Comparison of ENCODE assay signal across 16 cellular contexts in the genomic region with DNA sequence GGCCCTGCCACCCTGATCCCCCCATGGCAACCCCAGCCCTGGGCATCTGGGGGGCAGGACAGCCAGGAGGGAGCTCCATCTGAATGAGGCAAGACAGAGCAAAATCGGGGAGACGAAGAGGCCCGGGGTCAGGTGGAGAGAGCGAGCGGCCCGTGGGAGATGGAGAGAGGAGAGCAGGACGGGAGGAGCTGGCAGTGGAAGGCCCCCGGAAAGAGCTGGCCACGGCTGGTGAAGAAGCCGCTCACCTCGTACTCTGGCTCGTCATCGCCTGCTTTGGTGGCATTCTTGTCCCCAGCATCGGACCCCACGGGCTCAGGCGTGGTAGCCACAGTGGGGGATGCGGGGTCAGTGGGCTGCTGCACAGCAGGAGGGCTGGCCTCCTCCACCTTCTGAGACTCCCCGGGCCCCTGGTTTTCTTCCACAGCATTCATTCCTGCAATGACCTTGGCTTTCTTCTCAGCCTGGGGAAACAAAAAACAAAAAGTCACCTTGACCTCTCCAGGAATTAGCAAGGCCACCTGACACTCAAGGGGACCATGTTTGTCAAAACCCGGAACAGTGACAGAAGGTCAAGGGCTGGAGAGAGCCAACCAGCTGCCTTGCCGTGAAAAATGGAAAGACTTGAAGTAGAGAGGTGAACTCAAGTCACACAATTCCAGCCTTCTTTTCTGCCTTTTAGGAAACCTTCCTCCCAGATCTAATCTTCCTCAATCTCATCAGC.
"Had no signal": no experiment of that assay in that cellular context is flagged by ENCODE, and none has a peak within 500 bp of the region (broad histone marks: within the 10 kb centered on the region; RNA-seq: fewer than 3 reads in every experiment).

No MANE protein-coding gene starts in this region.

- H3K27ac Mint-ChIP-seq: activated T-helper 1 cell treated with anti-CD3 and anti-CD28 coated beads, Interleukin-12 subunit alpha, Interleukin-12 subunit beta, Interleukin-2, Interleukin-4 antibody, amounts not matched to agents 30 ng/mL and 10 ng/mL and 1 ng/mL, durations not matched to agents 14 hours and 24 hours and 36 hours; natural killer cell treated with Interleukin-12 subunit alpha and Interleukin-12 subunit beta and Interleukin-15 and Interleukin-18, amount 100 ng/mL, for 72 hours had no signal

- H3K9me3 ChIP-seq: transverse colon, vagina had no signal

- H3K9me3 Mint-ChIP-seq: activated T-helper 1 cell treated with anti-CD3 and anti-CD28 coated beads, Interleukin-12 subunit alpha, Interleukin-12 subunit beta, Interleukin-2, Interleukin-4 antibody, amounts not matched to agents 30 ng/mL and 10 ng/mL and 1 ng/mL, durations not matched to agents 14 hours and 24 hours and 36 hours; natural killer cell treated with Interleukin-12 subunit alpha and Interleukin-12 subunit beta and Interleukin-15 and Interleukin-18, amount 100 ng/mL, for 72 hours had no signal

- H3K27me3 ChIP-seq: transverse colon, vagina had no signal

- ATAC-seq: natural killer cell treated with Interleukin-12 subunit alpha and Interleukin-12 subunit beta and Interleukin-15 and Interleukin-18, amount 100 ng/mL, for 72 hours; sciatic nerve; SK-N-SH treated with all-trans-retinoic acid at 6 μM for 48 hours had no signal

- H3K27ac ChIP-seq: transverse colon, vagina had no signal

- DNase-seq: activated CD4-positive, alpha-beta T cell treated with anti-CD3 and anti-CD28 coated beads, Interleukin-2, amount 50 U/mL, for 48 hours; activated naive CD4-positive, alpha-beta T cell; amniotic stem cell; central memory CD4-positive, alpha-beta T cell; cortex of kidney; effector CD4-positive, alpha-beta T cell; foreskin fibroblast; hippocampal formation; mesendoderm; stimulated activated CD4-positive, alpha-beta T cell treated with anti-CD3 and anti-CD28 coated beads, Interleukin-1b, Interleukin-23, amount 100 ng/mL, for 48 hours; transverse colon had no signal

- H3K4me3 Mint-ChIP-seq: activated T-helper 1 cell treated with anti-CD3 and anti-CD28 coated beads, Interleukin-12 subunit alpha, Interleukin-12 subunit beta, Interleukin-2, Interleukin-4 antibody, amounts not matched to agents 30 ng/mL and 10 ng/mL and 1 ng/mL, durations not matched to agents 14 hours and 24 hours and 36 hours; natural killer cell treated with Interleukin-12 subunit alpha and Interleukin-12 subunit beta and Interleukin-15 and Interleukin-18, amount 100 ng/mL, for 72 hours had no signal

- H3K36me3 Mint-ChIP-seq: natural killer cell treated with Interleukin-12 subunit alpha and Interleukin-12 subunit beta and Interleukin-15 and Interleukin-18, amount 100 ng/mL, for 72 hours had no signal

- H3K4me3 ChIP-seq: transverse colon, vagina had no signal

- H3K27me3 Mint-ChIP-seq: natural killer cell treated with Interleukin-12 subunit alpha and Interleukin-12 subunit beta and Interleukin-15 and Interleukin-18, amount 100 ng/mL, for 72 hours had no signal
